Comparison of ENCODE assay signal across 25 cellular contexts in genomic region chr15:48016865-48017264, GRCh38.
"Had no signal": no experiment of that assay in that cellular context is flagged by ENCODE, and none has a peak within 500 bp of the region (broad histone marks: within the 10 kb centered on the region; RNA-seq: fewer than 3 reads in every experiment).

No MANE protein-coding gene starts in this region.

- H3K27ac ChIP-seq: colonic mucosa, esophagus squamous epithelium, heart right ventricle, lower lobe of right lung, neutrophil, pancreas, right atrium auricular region, testis, tibial artery had no signal

- H3K9me3 ChIP-seq: colonic mucosa, esophagus squamous epithelium, heart right ventricle, lower lobe of right lung, neutrophil, pancreas, right atrium auricular region, stomach, testis, tibial artery had no signal

- H3K4me3 ChIP-seq: colonic mucosa, esophagus squamous epithelium, heart right ventricle, lower lobe of right lung, pancreas, right atrium auricular region, smooth muscle cell, stomach, testis, tibial artery had no signal

- ATAC-seq: heart right ventricle; left cardiac atrium; left ventricle myocardium superior; natural killer cell treated with Interleukin-12 subunit alpha and Interleukin-12 subunit beta and Interleukin-15 and Interleukin-18, amount 100 ng/mL, for 72 hours; pancreas; sciatic nerve; stimulated activated effector memory CD8-positive, alpha-beta T cell treated with anti-CD3 and anti-CD28 coated beads, Interleukin-12 subunit alpha, Interleukin-12 subunit beta, amount 100 ng/mL, for 72 hours had no signal

- DNase-seq: colonic mucosa; effector memory CD4-positive, alpha-beta T cell; erythroblast; esophagus squamous epithelium; foreskin melanocyte; glutamatergic neuron; heart right ventricle; hippocampal formation; left cardiac atrium; left ventricle myocardium superior; lower lobe of right lung; naive B cell; pancreas; stimulated activated CD4-positive, alpha-beta T cell treated with anti-CD3 and anti-CD28 coated beads, Interleukin-2, amount 100 ng/mL, for 24 hours; stimulated activated CD4-positive, alpha-beta T cell treated with anti-CD3 and anti-CD28 coated beads, Interleukin-4, amount 100 ng/mL, for 24 hours; stimulated activated naive CD4-positive, alpha-beta T cell treated with Interleukin-2 at 50 U/mL for 16 hours; stomach; testis; tibial artery had no signal

- H3K36me3 ChIP-seq: colonic mucosa, esophagus squamous epithelium, heart right ventricle, lower lobe of right lung, neutrophil, pancreas, right atrium auricular region, stomach, tibial artery had no signal

- H3K4me1 ChIP-seq: colonic mucosa, heart right ventricle, lower lobe of right lung, pancreas, right atrium auricular region, stomach, testis, tibial artery had no signal

- H3K27me3 ChIP-seq: colonic mucosa, esophagus squamous epithelium, neutrophil, pancreas, right atrium auricular region, stomach, testis, tibial artery had no signal
